12 cellular contexts compared by ENCODE assay signal in genomic region chr9:126452036-126452595, GRCh38.
DNase-seq lines count a peak whose midpoint lies in the region; ATAC-seq and TF ChIP-seq lines count a peak whose summit lies in the region.
"Had no signal": no experiment of that assay in that cellular context is flagged by ENCODE, and none has a peak within 500 bp of the region (broad histone marks: within the 10 kb centered on the region; RNA-seq: fewer than 3 reads in every experiment).

No MANE protein-coding gene starts in this region.

- no peak overlapping the region for H3K27ac ChIP-seq in CD8-positive, alpha-beta T cell (ENCODE audit: low read depth, low read length)
- H3K27ac ChIP-seq in KMS-11 (no peak overlapping the region), left ventricle myocardium inferior (replicated peaks) (no peak overlapping the region)
- H3K27ac ChIP-seq: BLaER1 had no signal

- DNase-seq in CD8-positive, alpha-beta T cell: no peak
- no peak for DNase-seq in glutamatergic neuron
- DNase-seq in retina: peak; percentile 33
- DNase-seq in NCI-H2227 treated with DMSO at 0.1 percent for 48 hours (lab: John Stamatoyannopoulos, UW): no peak
- DNase-seq in left ventricle myocardium inferior: no peak
- DNase-seq: H7, Kasumi-1, NCI-H2029 treated with DMSO at 0.1 percent for 48 hours, NCI-H526 treated with DMSO at 0.1 percent for 48 hours had no signal

- H3K27ac Mint-ChIP-seq in CD8-positive, alpha-beta T cell: peak overlapping the region; percentile 49
- H3K27ac Mint-ChIP-seq in glutamatergic neuron (ENCODE audit: unreplicated experiment): peak overlapping the region; percentile 14

- no peak for ATAC-seq in CD8-positive, alpha-beta T cell
- ATAC-seq in GM21529 (IDR thresholded peaks at IDR 0.05; ENCODE audit: unreplicated experiment): no peak

- H2AFZ ChIP-seq in KMS-11 (ENCODE audit: low read depth): no peak overlapping the region

- no peaks in the 10 kb centered on the region for H3K9me3 ChIP-seq in CD8-positive, alpha-beta T cell (ENCODE audit: low read length)
- no peaks in the 10 kb centered on the region for H3K9me3 ChIP-seq in left ventricle myocardium inferior (replicated peaks)
- H3K9me3 ChIP-seq: BLaER1 had no signal

- H3K4me3 Mint-ChIP-seq in CD8-positive, alpha-beta T cell: no peak overlapping the region
- H3K4me3 Mint-ChIP-seq in glutamatergic neuron (ENCODE audit: unreplicated experiment): peak overlapping the region; percentile 49

- no peaks in the 10 kb centered on the region for H3K79me2 ChIP-seq in KMS-11 (ENCODE audit: insufficient read depth, low read depth)

- POLR2A ChIA-PET in CD8-positive, alpha-beta T cell (lab: Charles Lee): no interaction called here

- H3K36me3 ChIP-seq in CD8-positive, alpha-beta T cell (ENCODE audit: insufficient read depth, low read length): no peaks in the 10 kb centered on the region
- H3K36me3 ChIP-seq in KMS-11 (ENCODE audit: insufficient read depth): no peaks in the 10 kb centered on the region
- H3K36me3 ChIP-seq in left ventricle myocardium inferior: no peaks in the 10 kb centered on the region

- peaks cover 38% of the 10 kb centered on the region for H3K36me3 Mint-ChIP-seq in CD8-positive, alpha-beta T cell
- no peaks in the 10 kb centered on the region for H3K36me3 Mint-ChIP-seq in glutamatergic neuron (ENCODE audit: unreplicated experiment)

- no peak overlapping the region for H3K9ac ChIP-seq in KMS-11
- H3K9ac ChIP-seq: BLaER1 had no signal

- intact Hi-C loops in CD8-positive, alpha-beta T cell (cut with DNase I, micrococcal nuclease): no loop called here
- intact Hi-C loops in left ventricle myocardium inferior (cut with micrococcal nuclease): no loop called here

- H3K4me1 ChIP-seq in CD8-positive, alpha-beta T cell (ENCODE audit: insufficient read depth, low read length): no peaks in the 10 kb centered on the region
- peaks cover 38% of the 10 kb centered on the region for H3K4me1 ChIP-seq in KMS-11 (ENCODE audit: low read depth, poor library complexity, severe bottlenecking)
- H3K4me1 ChIP-seq in left ventricle myocardium inferior: peaks cover 14% of the 10 kb centered on the region
- H3K4me1 ChIP-seq: BLaER1 had no signal

- CTCF ChIA-PET in CD8-positive, alpha-beta T cell (lab: Charles Lee): interaction anchor here (0.8 to 4.1 kb wide), 3 partner anchors 20 to 49 kb away, joined by 3 to 15 read pairs (median 4); no protein-coding TSS in a partner anchor

- H3K4me3 ChIP-seq in CD8-positive, alpha-beta T cell (ENCODE audit: low read depth, low read length): no peak overlapping the region
- H3K4me3 ChIP-seq in KMS-11 (IDR thresholded peaks at IDR 0.05; ENCODE audit: insufficient read depth, low read depth, low read length) (no peak overlapping the region), left ventricle myocardium inferior (no peak overlapping the region)
- H3K4me3 ChIP-seq: BLaER1 had no signal

- no peaks in the 10 kb centered on the region for H3K27me3 ChIP-seq in CD8-positive, alpha-beta T cell (ENCODE audit: insufficient read depth, low read length)
- H3K27me3 ChIP-seq in KMS-11 (ENCODE audit: insufficient read depth, low read depth) (no peaks in the 10 kb centered on the region), left ventricle myocardium inferior (ENCODE audit: low read depth) (no peaks in the 10 kb centered on the region)
- H3K27me3 ChIP-seq: BLaER1 had no signal

- H3K4me2 ChIP-seq in KMS-11: peak overlapping the region; percentile 98
- H3K4me2 ChIP-seq: BLaER1 had no signal

- peaks cover 26% of the 10 kb centered on the region for H3K4me1 Mint-ChIP-seq in CD8-positive, alpha-beta T cell (ENCODE audit: low read depth)
- peaks cover 56% of the 10 kb centered on the region for H3K4me1 Mint-ChIP-seq in glutamatergic neuron (ENCODE audit: low read depth, unreplicated experiment)

- TF ChIP-seq CTCF in CD8-positive, alpha-beta T cell (IDR thresholded peaks at IDR 0.05): no peak
- TF ChIP-seq CTCF in KMS-11 (conservative IDR thresholded peaks at IDR 0.05; ENCODE audit: low read depth, low read length): no peak
- no peak for TF ChIP-seq CTCF in glutamatergic neuron (IDR thresholded peaks at IDR 0.05; ENCODE audit: partially characterized antibody, unreplicated experiment)
- no peak for TF ChIP-seq CTCF in left ventricle myocardium inferior (IDR thresholded peaks at IDR 0.05; ENCODE audit: borderline replicate concordance)

- no peaks in the 10 kb centered on the region for H4K20me1 ChIP-seq in KMS-11 (ENCODE audit: insufficient read depth)
- H4K20me1 ChIP-seq: BLaER1 had no signal

- no peaks in the 10 kb centered on the region for H3K27me3 Mint-ChIP-seq in CD8-positive, alpha-beta T cell (ENCODE audit: low read depth)
- H3K27me3 Mint-ChIP-seq in glutamatergic neuron (ENCODE audit: unreplicated experiment): peaks cover 9% of the 10 kb centered on the region

- no peaks in the 10 kb centered on the region for H3K9me3 Mint-ChIP-seq in CD8-positive, alpha-beta T cell
- peaks cover 9% of the 10 kb centered on the region for H3K9me3 Mint-ChIP-seq in glutamatergic neuron (ENCODE audit: unreplicated experiment)
